ENCODE assay signal across 15 cellular contexts in genomic region chr4:72496119-72496518, GRCh38.
DNase-seq lines count a peak whose midpoint lies in the region; ATAC-seq and TF ChIP-seq lines count a peak whose summit lies in the region.
"Had no signal": no experiment of that assay in that cellular context is flagged by ENCODE, and none has a peak within 500 bp of the region (broad histone marks: within the 10 kb centered on the region; RNA-seq: fewer than 3 reads in every experiment).

No MANE protein-coding gene starts in this region.

- H3K27ac ChIP-seq in WERI-Rb-1: no peak overlapping the region
- H3K27ac ChIP-seq: parathyroid adenoma, uterus had no signal

- TF ChIP-seq CTCF in BJ (IDR thresholded peaks at IDR 0.05; ENCODE audit: insufficient read depth, low read depth, low read length): peak; percentile 23; the same call in 1 of the 2 replicates
- TF ChIP-seq CTCF in WERI-Rb-1 (IDR thresholded peaks at IDR 0.05; ENCODE audit: low read depth, low read length): no peak

- ATAC-seq in HG03520 (IDR thresholded peaks at IDR 0.05; ENCODE audit: unreplicated experiment): no peak
- no peak for ATAC-seq in HG03439 (IDR thresholded peaks at IDR 0.05; ENCODE audit: unreplicated experiment)
- ATAC-seq: stimulated activated naive CD8-positive, alpha-beta T cell treated with anti-CD3 and anti-CD28 coated beads, Interleukin-15, amount 100 ng/mL, for 72 hours had no signal

- H3K4me3 ChIP-seq in BJ (ENCODE audit: low read depth, low read length) (no peak overlapping the region), adipocyte (ENCODE audit: low read length) (no peak overlapping the region), WERI-Rb-1 (ENCODE audit: low read depth, low read length) (no peak overlapping the region)
- H3K4me3 ChIP-seq: uterus had no signal

- H3K4me1 ChIP-seq in adipocyte (ENCODE audit: control insufficient read depth, insufficient read depth, low read length): no peaks in the 10 kb centered on the region
- H3K4me1 ChIP-seq: parathyroid adenoma, uterus had no signal

- DNase-seq in BJ (ENCODE audit: low read depth) (no peak), HT1080 (ENCODE audit: low read depth) (peak; percentile 50), adipocyte (ENCODE audit: low read depth) (peak; percentile 15), glomerular visceral epithelial cell (ENCODE audit: extremely low spot score) (peak; percentile 35), WERI-Rb-1 (no peak)
- DNase-seq in activated effector memory CD4-positive, alpha-beta T cell treated with anti-CD3 and anti-CD28 coated beads, Interleukin-2, amount 50 U/mL, for 16 hours: no peak
- DNase-seq: activated naive CD4-positive, alpha-beta T cell treated with anti-CD3 and anti-CD28 coated beads, Interleukin-2, amount 10 ng/mL, durations not matched to agents 7 days and 5 days; islet precursor cell; NCI-H2029 treated with DMSO at 0.1 percent for 48 hours; NCI-H526 treated with DMSO at 0.1 percent for 48 hours; stimulated activated naive CD8-positive, alpha-beta T cell treated with anti-CD3 and anti-CD28 coated beads, Interleukin-15, amount 100 ng/mL, for 72 hours; uterus had no signal

- POLR2A ChIA-PET in BJ (lab: Charles Lee): no interaction called here

- H3K9ac ChIP-seq in adipocyte (ENCODE audit: low read length): no peak overlapping the region
- H3K9ac ChIP-seq: parathyroid adenoma had no signal

- CTCF ChIA-PET in BJ (lab: Yijun Ruan, JAX): interaction anchor here (0.7 to 4.2 kb wide), 9 partner anchors 29 to 210 kb away, joined by 3 to 18 read pairs (median 4); no protein-coding TSS in a partner anchor

- H3K9me3 ChIP-seq in adipocyte (ENCODE audit: control insufficient read depth, low read length): peaks cover 6% of the 10 kb centered on the region
- no peaks in the 10 kb centered on the region for H3K9me3 ChIP-seq in WERI-Rb-1 (ENCODE audit: severe bottlenecking)

- no peaks in the 10 kb centered on the region for H3K36me3 ChIP-seq in BJ (ENCODE audit: control insufficient read depth, insufficient read depth, low read length)
- H3K36me3 ChIP-seq in adipocyte (ENCODE audit: control insufficient read depth, insufficient read depth, low read length, severe bottlenecking): no peaks in the 10 kb centered on the region
- no peaks in the 10 kb centered on the region for H3K36me3 ChIP-seq in WERI-Rb-1
- H3K36me3 ChIP-seq: uterus had no signal

- H3K27me3 ChIP-seq in BJ (ENCODE audit: control insufficient read depth, insufficient read depth, low read length) (no peaks in the 10 kb centered on the region), adipocyte (replicated peaks; ENCODE audit: control insufficient read depth, insufficient read depth, low read length) (no peaks in the 10 kb centered on the region), WERI-Rb-1 (ENCODE audit: insufficient read depth, low read depth, severe bottlenecking) (no peaks in the 10 kb centered on the region)
- H3K27me3 ChIP-seq: uterus had no signal

Comparison
In these comparisons a context has a peak if more than half of its experiments do, and no peak if none do; other contexts are left out.
1. DNase-seq: peak in HT1080 (single experiment), adipocyte (single experiment) and glomerular visceral epithelial cell (single experiment); none in BJ (single experiment), WERI-Rb-1 (single experiment) and activated effector memory CD4-positive, alpha-beta T cell treated with anti-CD3 and anti-CD28 coated beads, Interleukin-2, amount 50 U/mL, for 16 hours (single experiment).